ENCODE assay signal across 1 cellular context in genomic region chr1:192862271-192862670, GRCh38.
TF ChIP-seq lines count a peak whose summit lies in the region.

No MANE protein-coding gene starts in this region.

TF ChIP-seq in GM23338, 12 proteins besides CTCF, POLR2A, EP300 and RAD21 (continued from another document):
- TF ChIP-seq REST (IDR thresholded peaks at IDR 0.05; ENCODE audit: unreplicated experiment) (no peak), ZNF462 (CRISPR knock-in tag; IDR thresholded peaks at IDR 0.05) (no peak), EZH2phosphoT487 (IDR thresholded peaks at IDR 0.05; ENCODE audit: unreplicated experiment) (no peak)
